In genomic region chr5:172007153-172007794, GRCh38 we compare ENCODE assay signal across 8 cellular contexts. TPM values are rescaled to one million over a fixed set of nuclear protein-coding genes. Genes with fewer than 3 reads are reported as not detected.
DNase-seq lines count a peak whose midpoint lies in the region; ATAC-seq, FAIRE-seq and TF ChIP-seq lines count a peak whose summit lies in the region.

No MANE protein-coding gene starts in this region.

- no peaks in the 10 kb centered on the region for H3K9me3 Mint-ChIP-seq in natural killer cell

- H3K4me2 ChIP-seq in endothelial cell of umbilical vein (ENCODE audit: insufficient read depth, low read length): peak overlapping the region; percentile 93

- BruUV-seq in endothelial cell of umbilical vein (replicated peaks; lab: Mats Ljungman, UMichigan): TSS peak; percentile 72

- peak; percentile 43 for FAIRE-seq in endothelial cell of umbilical vein (lab: Jason Lieb, UNC)

- intact Hi-C loops in endothelial cell of umbilical vein (cut with micrococcal nuclease): loop anchor here (2.0 to 5.0 kb wide), 3 partner anchors 96 to 588 kb away; partner anchors contain the start of genes FGF18 and UBTD2
- intact Hi-C loops in natural killer cell (cut with micrococcal nuclease): loop anchor here (2.0 to 5.0 kb wide), 3 partner anchors 22 to 180 kb away; partner anchors contain the start of gene STK10

- POLR2A ChIA-PET in endothelial cell of umbilical vein (lab: Charles Lee): interaction anchor here (0.9 to 1.9 kb wide), 2 partner anchors 22 to 94 kb away, joined by 3 to 9 read pairs; no protein-coding TSS in a partner anchor

- peaks cover 37% of the 10 kb centered on the region for H3K79me2 ChIP-seq in endothelial cell of umbilical vein (ENCODE audit: control insufficient read depth, insufficient read depth, low read length)

- dilution Hi-C loops in endothelial cell of umbilical vein (cut with MboI; ENCODE audit: extremely low pct_ligation_motif_present, low sequenced_read_pairs): no loop called here

- H3K36me3 Mint-ChIP-seq in natural killer cell: no peaks in the 10 kb centered on the region

- H3K9me3 ChIP-seq in SK-N-MC (ENCODE audit: low read depth, low read length): no peaks in the 10 kb centered on the region
- no peaks in the 10 kb centered on the region for H3K9me3 ChIP-seq in endothelial cell of umbilical vein (replicated peaks; ENCODE audit: control insufficient read depth, insufficient read depth, low read length)

- H3K4me3 ChIP-seq in SK-N-MC: peak overlapping the region; percentile 95
- H3K4me3 ChIP-seq in endothelial cell of umbilical vein (replicated peaks in 1 of 3; ENCODE audit: insufficient read depth in 1 of 3, low read depth in 1 of 3, low read length in 3 of 3): peak overlapping the region; percentile 66 to 98 (median 88)

- TF ChIP-seq POLR2A in endothelial cell of umbilical vein (IDR thresholded peaks at IDR 0.05; ENCODE audit: low read depth, low read length): no peak

- H3K27ac ChIP-seq in 22Rv1 (peak overlapping the region; percentile 90), SK-N-MC (no peak overlapping the region; the same call in 1 of the 2 replicates), endothelial cell of umbilical vein (ENCODE audit: insufficient read depth, low read depth, low read length) (peak overlapping the region; percentile 78)

- no peaks in the 10 kb centered on the region for H3K27me3 Mint-ChIP-seq in natural killer cell (ENCODE audit: low read depth in 2 of 2)

- peaks cover 45 to 46% of the 10 kb centered on the region in 2 donors for H3K4me1 Mint-ChIP-seq in natural killer cell

- TF ChIP-seq CTCF in 22Rv1 (IDR thresholded peaks at IDR 0.05) (no peak), endothelial cell of umbilical vein (IDR thresholded peaks at IDR 0.05; ENCODE audit: extremely low read depth in 1 of 2, insufficient read depth in 1 of 2, low read depth in 1 of 2, low read length in 2 of 2) (no peak), natural killer cell (IDR thresholded peaks at IDR 0.05) (no peak)

- peak; percentile 1 for ATAC-seq in GM18511 (IDR thresholded peaks at IDR 0.05; ENCODE audit: unreplicated experiment)
- no peak for ATAC-seq in natural killer cell
- no peak for ATAC-seq in GM21576 (IDR thresholded peaks at IDR 0.05; ENCODE audit: unreplicated experiment)

- H3K9me1 ChIP-seq in endothelial cell of umbilical vein (replicated peaks; ENCODE audit: control insufficient read depth, extremely low read depth, insufficient read depth, low read length): peaks cover 4% of the 10 kb centered on the region

- no peaks in the 10 kb centered on the region for H4K20me1 ChIP-seq in endothelial cell of umbilical vein (replicated peaks; ENCODE audit: control insufficient read depth, extremely low read depth, insufficient read depth, low read length)

- peak overlapping the region; percentile 100 for H3K4me3 Mint-ChIP-seq in natural killer cell

- H3K9ac ChIP-seq in SK-N-MC (ENCODE audit: insufficient read length): peak overlapping the region; percentile 99
- peak overlapping the region; percentile 75 for H3K9ac ChIP-seq in endothelial cell of umbilical vein (replicated peaks; ENCODE audit: extremely low read depth, insufficient read depth, low read length)

- H3K27me3 ChIP-seq in endothelial cell of umbilical vein (ENCODE audit: control insufficient read depth in 2 of 2, insufficient read depth in 2 of 2, low read length in 2 of 2): no peaks in the 10 kb centered on the region

- CTCF ChIA-PET in endothelial cell of umbilical vein (lab: Charles Lee): interaction anchor here (0.8 to 5.9 kb wide), 16 partner anchors 10 to 635 kb away, joined by 3 to 112 read pairs (median 6); partner anchors contain the start of genes STK10 and UBTD2

- peak overlapping the region; percentile 98 to 100 for H3K27ac Mint-ChIP-seq in natural killer cell

- peaks cover 44% of the 10 kb centered on the region for H3K4me1 ChIP-seq in endothelial cell of umbilical vein (ENCODE audit: control insufficient read depth, extremely low read depth, insufficient read depth, low read length)

- DNase-seq in SK-N-MC (ENCODE audit: low read depth, low spot score): no peak
- no peak for DNase-seq in endothelial cell of umbilical vein (ENCODE audit: low read depth, low spot score)
- DNase-seq in natural killer cell: no peak
- DNase-seq in stimulated activated naive CD4-positive, alpha-beta T cell treated with Interleukin-2 at 50 U/mL for 16 hours (lab: John Stamatoyannopoulos, UW): no peak
- no peak for DNase-seq in COR-L47 (lab: John Stamatoyannopoulos, UW)

- H2AFZ ChIP-seq in endothelial cell of umbilical vein (ENCODE audit: low read depth, low read length): peak overlapping the region; percentile 87

- no peaks in the 10 kb centered on the region for H3K36me3 ChIP-seq in SK-N-MC (ENCODE audit: insufficient read depth, low read length)
- H3K36me3 ChIP-seq in endothelial cell of umbilical vein (ENCODE audit: control insufficient read depth in 2 of 2, extremely low read depth in 1 of 2, insufficient read depth in 2 of 2, low read length in 2 of 2): no peaks in the 10 kb centered on the region

TF ChIP-seq in endothelial cell of umbilical vein, 7 proteins besides CTCF, POLR2A, EP300 and RAD21:
- no peak for TF ChIP-seq MYC (IDR thresholded peaks at IDR 0.05; ENCODE audit: low read depth, low read length)
- no peak for TF ChIP-seq EZH2 (IDR thresholded peaks at IDR 0.05; ENCODE audit: borderline replicate concordance, low read depth, low read length, severe bottlenecking)
- TF ChIP-seq, protein P1, sequence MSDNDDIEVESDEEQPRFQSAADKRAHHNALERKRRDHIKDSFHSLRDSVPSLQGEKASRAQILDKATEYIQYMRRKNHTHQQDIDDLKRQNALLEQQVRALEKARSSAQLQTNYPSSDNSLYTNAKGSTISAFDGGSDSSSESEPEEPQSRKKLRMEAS (IDR thresholded peaks at IDR 0.05; ENCODE audit: insufficient read depth, insufficient read length): no peak
- TF ChIP-seq POLR2AphosphoS5 (IDR thresholded peaks at IDR 0.05; ENCODE audit: insufficient read depth, low read depth, low read length): no peak
TF ChIP-seq in endothelial cell of umbilical vein: peak in this region for 0.

RNA-seq across cellular contexts. Expression of gene FBXW11, which starts 0.8 kb away (rescaled TPM):
- 42.3 and 44.7 TPM in 2 replicates for total RNA-seq in endothelial cell of umbilical vein
- 25.5 and 30.7 TPM in 2 replicates for polyA plus RNA-seq in endothelial cell of umbilical vein
- 25.2 and 27.0 TPM in 2 replicates for polyA plus RNA-seq in endothelial cell of umbilical vein (2011; cell fraction: cytosol; rRNA removed)
- 31.7 and 45.6 TPM in 2 replicates for polyA plus RNA-seq in endothelial cell of umbilical vein (2011; cell fraction: nucleus; rRNA removed)
- polyA plus RNA-seq in endothelial cell of umbilical vein (2012): 28.0 and 33.7 TPM in 2 replicates
- polyA minus RNA-seq in endothelial cell of umbilical vein: 115 and 120 TPM in 2 replicates
- 49.6 TPM for polyA minus RNA-seq in endothelial cell of umbilical vein (2011; cell fraction: cytosol; rRNA and poly(A)+ RNA removed)
- 36.3 and 54.8 TPM in 2 replicates for polyA minus RNA-seq in endothelial cell of umbilical vein (2011; cell fraction: nucleus; rRNA and poly(A)+ RNA removed)
- total RNA-seq in natural killer cell: 10 to 100 TPM; 26.7 to 40.3 (median 39.5) TPM
